ENCODE assay signal across 18 cellular contexts in the genomic region with DNA sequence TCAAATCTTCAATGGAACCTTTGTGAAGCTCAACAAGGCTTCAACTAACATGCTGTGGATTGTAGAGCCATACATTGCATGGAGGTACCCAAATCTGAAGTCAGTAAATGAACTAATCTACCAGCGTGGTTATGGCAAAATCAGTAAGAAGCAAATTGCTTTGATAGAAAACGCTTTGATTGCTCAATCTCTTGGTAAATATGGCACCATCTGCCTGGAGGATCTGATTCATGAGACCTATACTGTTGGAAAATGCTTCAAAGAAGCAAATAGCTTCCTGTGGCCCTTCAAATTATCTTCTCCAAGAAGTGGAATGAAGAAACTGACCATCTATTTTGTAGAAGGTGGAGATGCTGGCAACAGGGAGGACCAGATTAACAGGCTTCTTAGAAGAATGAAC. TPM values are rescaled to one million over a fixed set of nuclear protein-coding genes. Genes with fewer than 3 reads are reported as not detected.
DNase-seq lines count a peak whose midpoint lies in the region; ATAC-seq, FAIRE-seq and TF ChIP-seq lines count a peak whose summit lies in the region.
"Had no signal": no experiment of that assay in that cellular context is flagged by ENCODE, and none has a peak within 500 bp of the region (broad histone marks: within the 10 kb centered on the region; RNA-seq: fewer than 3 reads in every experiment).

No MANE protein-coding gene starts in this region.

- no peaks in the 10 kb centered on the region for H3K79me2 ChIP-seq in HepG2 (ENCODE audit: insufficient read depth, low read length)
- H3K79me2 ChIP-seq in smooth muscle cell (ENCODE audit: low read depth) = no peaks in the 10 kb centered on the region

- FAIRE-seq in HepG2 (lab: Jason Lieb, UNC) = no peak
- FAIRE-seq in bronchial epithelial cell (lab: Jason Lieb, UNC) = no peak
- FAIRE-seq: H54 had no signal

- no peak for TF ChIP-seq RAD21 in HepG2 (CRISPR knock-in tag; IDR thresholded peaks at IDR 0.05)

- no peak overlapping the region for H3K4me2 ChIP-seq in HepG2 (ENCODE audit: low read depth, low read length)
- H3K4me2 ChIP-seq in smooth muscle cell = no peak overlapping the region
- H3K4me2 ChIP-seq: BLaER1 treated with 17β-estradiol and CSF1 and Interleukin-3, amounts not matched to agents 10 nM and 100 nM; GM23338 had no signal

- H3K27me3 ChIP-seq in HepG2 (ENCODE audit: control insufficient read depth in 1 of 2, insufficient read depth in 2 of 2, low read length in 2 of 2) (no peaks in the 10 kb centered on the region; a peak in 1 of 5 replicates), right lobe of liver (no peaks in the 10 kb centered on the region), bronchial epithelial cell (ENCODE audit: control insufficient read depth, insufficient read depth, low read length) (no peaks in the 10 kb centered on the region), smooth muscle cell (ENCODE audit: low read depth) (no peaks in the 10 kb centered on the region), transverse colon (no peaks in the 10 kb centered on the region)
- H3K27me3 ChIP-seq: BLaER1 treated with 17β-estradiol and CSF1 and Interleukin-3, amounts not matched to agents 10 nM and 100 nM had no signal

- no peaks in the 10 kb centered on the region for H4K20me1 ChIP-seq in HepG2 (ENCODE audit: insufficient read depth, low read length)
- no peaks in the 10 kb centered on the region for H4K20me1 ChIP-seq in smooth muscle cell (ENCODE audit: low read depth)
- H4K20me1 ChIP-seq: BLaER1 treated with 17β-estradiol and CSF1 and Interleukin-3, amounts not matched to agents 10 nM and 100 nM had no signal

- H2AFZ ChIP-seq in HepG2 (ENCODE audit: low read length) = no peak overlapping the region
- H2AFZ ChIP-seq in smooth muscle cell (ENCODE audit: low read depth) = peak overlapping the region; percentile 30
- H2AFZ ChIP-seq: GM23338 had no signal

- H3K9me3 ChIP-seq in HepG2 (ENCODE audit: low read length) (no peaks in the 10 kb centered on the region), right lobe of liver (no peaks in the 10 kb centered on the region), smooth muscle cell (replicated peaks; ENCODE audit: low read depth) (no peaks in the 10 kb centered on the region), transverse colon (no peaks in the 10 kb centered on the region)

- H3K4me3 ChIP-seq in HepG2 (replicated peaks in 1 of 3; ENCODE audit: insufficient read depth in 1 of 3, low read depth in 2 of 3, low read length in 3 of 3) (no peak overlapping the region), right lobe of liver (no peak overlapping the region), bronchial epithelial cell (ENCODE audit: low read depth, low read length) (no peak overlapping the region), smooth muscle cell (no peak overlapping the region), transverse colon (no peak overlapping the region)
- H3K4me3 ChIP-seq: BLaER1 treated with 17β-estradiol and CSF1 and Interleukin-3, amounts not matched to agents 10 nM and 100 nM; GM23338 had no signal

- in situ Hi-C loops in HepG2 (cut with HindIII; ENCODE audit: extremely low pct_ligation_motif_present, low pct_unique_long_range_greater_than_20kb) = no loop called here
- in situ Hi-C loops in transverse colon (cut with MboI; ENCODE audit: low pct_ligation_motif_present in 1 of 4, low pct_unique_long_range_greater_than_20kb in 1 of 4, low sequenced_read_pairs in 3 of 4) = no loop called here

- intact Hi-C loops in HepG2 (cut with micrococcal nuclease; ENCODE audit: unreplicated experiment) (no loop called here), right lobe of liver (cut with DNase I) (no loop called here), transverse colon (cut with DNase I; ENCODE audit: low total_unique reads) (no loop called here)

- ATAC-seq in HepG2 = no peak
- ATAC-seq in right lobe of liver = no peak
- ATAC-seq: CD8-positive, alpha-beta T cell; GM23338 had no signal

- BruUV-seq in HepG2 (replicated peaks; lab: Mats Ljungman, UMichigan) = no TSS peak

- TF ChIP-seq CTCF in HepG2 (CRISPR knock-in tag; IDR thresholded peaks at IDR 0.05) (no peak), right lobe of liver (IDR thresholded peaks at IDR 0.05) (no peak), bronchial epithelial cell (IDR thresholded peaks at IDR 0.05; ENCODE audit: insufficient read depth, low read length, severe bottlenecking) (no peak), smooth muscle cell (IDR thresholded peaks at IDR 0.05; ENCODE audit: borderline replicate concordance, insufficient read depth, poor library complexity, severe bottlenecking) (no peak), transverse colon (IDR thresholded peaks at IDR 0.05) (no peak)

- TF ChIP-seq POLR2A in HepG2 (IDR thresholded peaks at IDR 0.05; ENCODE audit: insufficient read depth in 1 of 2, low read depth in 2 of 2, low read length in 2 of 2) (no peak), right lobe of liver (IDR thresholded peaks at IDR 0.05) (no peak), transverse colon (IDR thresholded peaks at IDR 0.05) (no peak)

- H3K9ac ChIP-seq in HepG2 (ENCODE audit: insufficient read depth, low read depth, low read length) (no peak overlapping the region), smooth muscle cell (ENCODE audit: low read depth) (no peak overlapping the region)
- H3K9ac ChIP-seq: BLaER1 treated with 17β-estradiol and CSF1 and Interleukin-3, amounts not matched to agents 10 nM and 100 nM had no signal

- H3K27ac ChIP-seq in HepG2 (ENCODE audit: extremely low read length, insufficient read depth, low read length) (no peak overlapping the region), right lobe of liver (no peak overlapping the region), smooth muscle cell (ENCODE audit: low read depth) (no peak overlapping the region), transverse colon (no peak overlapping the region)
- H3K27ac ChIP-seq: BLaER1 treated with 17β-estradiol and CSF1 and Interleukin-3, amounts not matched to agents 10 nM and 100 nM; HL-60 had no signal

- CTCF ChIA-PET in HepG2 (lab: Yijun Ruan, JAX; ENCODE audit: low intra/inter-chr PET ratio, low total read pairs) = no interaction called here

- H3K36me3 ChIP-seq in HepG2 (replicated peaks in 1 of 2; ENCODE audit: control insufficient read depth in 1 of 2, insufficient read depth in 2 of 2, low read length in 2 of 2) = no peaks in the 10 kb centered on the region
- no peaks in the 10 kb centered on the region for H3K36me3 ChIP-seq in right lobe of liver
- H3K36me3 ChIP-seq in bronchial epithelial cell (ENCODE audit: control insufficient read depth, insufficient read depth, low read length) = no peaks in the 10 kb centered on the region
- H3K36me3 ChIP-seq in smooth muscle cell (ENCODE audit: low read depth) = no peaks in the 10 kb centered on the region
- H3K36me3 ChIP-seq in transverse colon = no peaks in the 10 kb centered on the region
- H3K36me3 ChIP-seq: BLaER1 treated with 17β-estradiol and CSF1 and Interleukin-3, amounts not matched to agents 10 nM and 100 nM had no signal

- DNase-seq in HepG2 (ENCODE audit: low spot score) = no peak
- no peak for DNase-seq in right lobe of liver
- peak; percentile 17 for DNase-seq in bronchial epithelial cell (ENCODE audit: low read depth)
- DNase-seq in iris pigment epithelial cell (ENCODE audit: low read depth) = peak; percentile 10
- no peak for DNase-seq in smooth muscle cell (lab: John Stamatoyannopoulos, UW; ENCODE audit: unreplicated experiment)
- DNase-seq in nucleus accumbens (lab: John Stamatoyannopoulos, UW) = no peak
- no peak for DNase-seq in transverse colon
- DNase-seq in NCI-H446 treated with DMSO at 0.1 percent for 48 hours (lab: John Stamatoyannopoulos, UW) = no peak
- DNase-seq: Calu3; CD8-positive, alpha-beta T cell; DMS79 treated with DMSO at 0.1 percent for 48 hours; GF-D8; HCEC 1CT; KBM-7 had no signal

- WGBS in HepG2 (ENCODE audit: low lambda C conversion rate) = 0% methylated on average over 2 of the region's 2 CpGs
- WGBS in right lobe of liver (ENCODE audit: insufficient coverage, low coverage, low lambda C conversion rate, missing lambda C conversion rate) = 41% methylated on average over 2 of the region's 2 CpGs
- 95% methylated on average over 2 of the region's 2 CpGs for whole genome bisulfite sequencing in smooth muscle cell (ENCODE audit: low lambda C conversion rate)
- WGBS in transverse colon (ENCODE audit: low coverage in 1 of 2), 2 donors = 14 to 57% methylated on average over 1 to 2 of the region's 2 CpGs

- POLR2A ChIA-PET in HepG2 (lab: Yijun Ruan, JAX) = no interaction called here

- peaks cover 22% of the 10 kb centered on the region for H3K4me1 ChIP-seq in HepG2 (ENCODE audit: insufficient read depth, low read length)
- H3K4me1 ChIP-seq in right lobe of liver = no peaks in the 10 kb centered on the region
- H3K4me1 ChIP-seq in smooth muscle cell (ENCODE audit: low read depth) = no peaks in the 10 kb centered on the region
- H3K4me1 ChIP-seq in transverse colon = peaks cover 0 to 9% (median under 1%) of the 10 kb centered on the region in 4 donors

- no peak for TF ChIP-seq EP300 in HepG2 (IDR thresholded peaks at IDR 0.05; ENCODE audit: low read depth in 2 of 2, low read length in 2 of 2)
- no peak for TF ChIP-seq EP300 in HepG2 (CRISPR knock-in tag; IDR thresholded peaks at IDR 0.05; ENCODE audit: borderline replicate concordance)
- TF ChIP-seq EP300 in transverse colon (IDR thresholded peaks at IDR 0.05; ENCODE audit: low read depth) = no peak

- H3F3A ChIP-seq in smooth muscle cell (ENCODE audit: low read depth) = no peaks in the 10 kb centered on the region

RNA-seq across cellular contexts. Expression of a gene that starts 54.7 kb away (rescaled TPM):
- total RNA-seq in HepG2 (2016; rRNA removed; fragmentation: Illumina TruSeq; extraction: Trizol) = 18.5 and 19.4 TPM in 2 replicates
- total RNA-seq in HepG2 (2016; cell fraction: cytosol; rRNA removed; fragmentation: Illumina TruSeq; extraction: Trizol; ENCODE audit: low read depth) = 3.7 and 4.6 TPM in 2 replicates
- total RNA-seq in HepG2 (2016; cell fraction: insoluble cytoplasmic fraction; rRNA removed; fragmentation: Illumina TruSeq; extraction: Trizol) = 19.8 and 20.5 TPM in 2 replicates
- total RNA-seq in HepG2 (2016; cell fraction: membrane; rRNA removed; fragmentation: Illumina TruSeq; extraction: Trizol) = 7.6 and 10.4 TPM in 2 replicates
- total RNA-seq in HepG2 (2016; cell fraction: nucleus; rRNA removed; fragmentation: Illumina TruSeq; extraction: Trizol) = 28.5 and 32.5 TPM in 2 replicates
- 9.8 and 14.3 TPM in 2 replicates for polyA plus RNA-seq in HepG2 (2011; rRNA removed)
- polyA plus RNA-seq in HepG2 (2011; cell fraction: cytosol; rRNA removed) = 4.3 and 4.7 TPM in 2 replicates
- polyA plus RNA-seq in HepG2 (2011; cell fraction: nucleus; rRNA removed) = 19.0 and 22.8 TPM in 2 replicates
- 5.4 and 7.7 TPM in 2 replicates for polyA plus RNA-seq in HepG2 (2012)
- polyA plus RNA-seq in HepG2 (2016; cell fraction: cytosol; fragmentation: Illumina TruSeq; extraction: Trizol; ENCODE audit: low read depth) = 1.6 and 1.8 TPM in 2 replicates
- polyA plus RNA-seq in HepG2 (2016; cell fraction: insoluble cytoplasmic fraction; fragmentation: Illumina TruSeq; extraction: Trizol; ENCODE audit: low read depth) = 9.2 and 10.2 TPM in 2 replicates
- polyA plus RNA-seq in HepG2 (2016; cell fraction: membrane; fragmentation: Illumina TruSeq; extraction: Trizol; ENCODE audit: low read depth) = 3.8 and 4.1 TPM in 2 replicates
- 20.6 and 23.2 TPM in 2 replicates for polyA plus RNA-seq in HepG2 (2016; cell fraction: nucleus; fragmentation: Illumina TruSeq; extraction: Trizol; ENCODE audit: insufficient read depth, low read depth)
- polyA minus RNA-seq in HepG2 (2011; rRNA and poly(A)+ RNA removed; ENCODE audit: low replicate concordance) = 0.61 and 32.6 TPM in 2 replicates
- polyA minus RNA-seq in HepG2 (2011; cell fraction: cytosol; rRNA and poly(A)+ RNA removed) = 14.8 and 15.7 TPM in 2 replicates
- 59.2 and 75.3 TPM in 2 replicates for polyA minus RNA-seq in HepG2 (2011; cell fraction: nucleus; rRNA and poly(A)+ RNA removed)
- total RNA-seq in right lobe of liver = 1 to 10 TPM; 4.5 to 9.9 (median 7.6) TPM
- 8.7 and 16.4 TPM in 2 replicates for total RNA-seq in bronchial epithelial cell
- 12.1 and 13.3 TPM in 2 replicates for total RNA-seq in smooth muscle cell
- polyA plus RNA-seq in smooth muscle cell = 3.5 and 3.8 TPM in 2 replicates
- 10 to 100 TPM; 23.3 to 62.8 (median 38.1) TPM for total RNA-seq in transverse colon

Comparison
In these comparisons a context has a peak if more than half of its experiments do, and no peak if none do; other contexts are left out.
1. DNase-seq: peak in bronchial epithelial cell (single experiment) and iris pigment epithelial cell (single experiment); none in HepG2 (single experiment), right lobe of liver (0 of 3), smooth muscle cell (single experiment), nucleus accumbens (0 of 56), transverse colon (single experiment) and NCI-H446 treated with DMSO at 0.1 percent for 48 hours (single experiment).